ENCODE assay signal across 2 cellular contexts in genomic region chr17:74410001-74410443, GRCh38.
TF ChIP-seq lines count a peak whose summit lies in the region.

No MANE protein-coding gene starts in this region.

TF ChIP-seq in GM23338, 12 proteins besides CTCF, POLR2A, EP300 and RAD21 (continued from another document):
- TF ChIP-seq ZNF462 (CRISPR knock-in tag; IDR thresholded peaks at IDR 0.05), result no peak
- TF ChIP-seq EZH2phosphoT487 (IDR thresholded peaks at IDR 0.05; ENCODE audit: unreplicated experiment), result no peak
- TF ChIP-seq REST (IDR thresholded peaks at IDR 0.05; ENCODE audit: unreplicated experiment), result no peak
- no peak for TF ChIP-seq NANOG (IDR thresholded peaks at IDR 0.05; ENCODE audit: borderline replicate concordance)
- no peak for TF ChIP-seq CREB1 (CRISPR knock-in tag; IDR thresholded peaks at IDR 0.05; ENCODE audit: low read depth)
- no peak for TF ChIP-seq ZNF331 (CRISPR knock-in tag; IDR thresholded peaks at IDR 0.05; ENCODE audit: low read depth)
- TF ChIP-seq JUNB (IDR thresholded peaks at IDR 0.05; ENCODE audit: unreplicated experiment), result no peak

TF ChIP-seq in SK-N-SH treated with all-trans-retinoic acid at 6 μM for 48 hours, 23 proteins besides CTCF, POLR2A, EP300 and RAD21 (continued from another document):
- TF ChIP-seq PATZ1 (CRISPR knock-in tag; IDR thresholded peaks at IDR 0.05; ENCODE audit: borderline replicate concordance), result no peak
- no peak for TF ChIP-seq TSHZ2 (CRISPR knock-in tag; IDR thresholded peaks at IDR 0.05)
- TF ChIP-seq CREB5 (CRISPR knock-in tag; IDR thresholded peaks at IDR 0.05; ENCODE audit: low read depth), result no peak
- TF ChIP-seq RARB (CRISPR knock-in tag; IDR thresholded peaks at IDR 0.05), result no peak
- TF ChIP-seq OSR1 (CRISPR knock-in tag; IDR thresholded peaks at IDR 0.05), result no peak
- no peak for TF ChIP-seq TCF4 (CRISPR knock-in tag; IDR thresholded peaks at IDR 0.05; ENCODE audit: borderline replicate concordance)
TF ChIP-seq in SK-N-SH treated with all-trans-retinoic acid at 6 μM for 48 hours: peak in this region for 0.
